In genomic region chr12:91877022-91877421, GRCh38 we compare ENCODE assay signal across 1 cellular context.
TF ChIP-seq lines count a peak whose summit lies in the region.

No MANE protein-coding gene starts in this region.

TF ChIP-seq in GM12878, 131 proteins besides CTCF, POLR2A, EP300 and RAD21 (continued from another document and continues in another):
- TF ChIP-seq ZNF687 (IDR thresholded peaks at IDR 0.05) (peak; percentile 75; the same call in 1 of the 2 replicates), ZNF622 (IDR thresholded peaks at IDR 0.05) (no peak), PKNOX1 (IDR thresholded peaks at IDR 0.05) (peak; percentile 37; the same call in 1 of the 2 replicates), MTA3 (IDR thresholded peaks at IDR 0.05; ENCODE audit: borderline replicate concordance, low read length) (no peak), PAX5 (IDR thresholded peaks at IDR 0.05; ENCODE audit: borderline replicate concordance, low read depth, low read length) (no peak), IKZF1 (conservative IDR thresholded peaks at IDR 0.05) (peak; percentile 63), MEF2B (IDR thresholded peaks at IDR 0.05; ENCODE audit: partially characterized antibody, poor library complexity, severe bottlenecking) (peak; percentile 30), ZNF384 (IDR thresholded peaks at IDR 0.05; ENCODE audit: borderline replicate concordance, low read depth, low read length) (0 out of 2 replicates have a peak, but pooled peaks have one; percentile 30), BCL11A (IDR thresholded peaks at IDR 0.05; ENCODE audit: low read depth, low read length) (no peak), LARP7 (IDR thresholded peaks at IDR 0.05) (peak; percentile 32; the same call in 1 of the 2 replicates), MYB (IDR thresholded peaks at IDR 0.05; ENCODE audit: borderline replicate concordance, low read depth, low read length) (0 out of 2 replicates have a peak, but pooled peaks have one; percentile 37), RELA (IDR thresholded peaks at IDR 0.05; ENCODE audit: borderline replicate concordance, partially characterized antibody) (peak; percentile 42), WRNIP1 (IDR thresholded peaks at IDR 0.05; ENCODE audit: borderline replicate concordance, low read depth, low read length) (no peak), PRDM15 (CRISPR knock-in tag; IDR thresholded peaks at IDR 0.05) (no peak), RUNX3 (IDR thresholded peaks at IDR 0.05; ENCODE audit: low read length) (no peak), MTA2 (IDR thresholded peaks at IDR 0.05; ENCODE audit: low read depth) (peak; percentile 68), ELK1 (IDR thresholded peaks at IDR 0.05; ENCODE audit: low read depth, low read length) (no peak), FOXM1 (IDR thresholded peaks at IDR 0.05; ENCODE audit: low read depth, low read length) (no peak), IKZF2 (IDR thresholded peaks at IDR 0.05) (peak; percentile 56 to 70), CBX5 (IDR thresholded peaks at IDR 0.05; ENCODE audit: low read depth) (no peak), RBBP5 (conservative IDR thresholded peaks at IDR 0.05) (no peak), TCF7 (IDR thresholded peaks at IDR 0.05; ENCODE audit: borderline replicate concordance) (no peak), KLF5 (IDR thresholded peaks at IDR 0.05; ENCODE audit: partially characterized antibody) (no peak), SREBF1 (IDR thresholded peaks at IDR 0.05; ENCODE audit: low read length) (no peak), RAD51 (IDR thresholded peaks at IDR 0.05) (peak; percentile 89), SKIL (IDR thresholded peaks at IDR 0.05; ENCODE audit: low read depth, poor library complexity, severe bottlenecking) (peak; percentile 55), POU2F2 (IDR thresholded peaks at IDR 0.05; ENCODE audit: borderline replicate concordance, low read depth, low read length) (peak; percentile 46; the same call in 1 of the 3 replicates), STAT1 (conservative IDR thresholded peaks at IDR 0.05) (no peak), ZNF274 (IDR thresholded peaks at IDR 0.05; ENCODE audit: insufficient read depth, insufficient read length) (no peak), MLLT1 (IDR thresholded peaks at IDR 0.05) (0 out of 2 replicates have a peak, but pooled peaks have one; percentile 39), USF2 (IDR thresholded peaks at IDR 0.05; ENCODE audit: borderline replicate concordance, low read depth, low read length) (peak; percentile 66; the same call in 1 of the 2 replicates), CHD1 (IDR thresholded peaks at IDR 0.05; ENCODE audit: low read depth, low read length) (no peak), HSF1 (IDR thresholded peaks at IDR 0.05; ENCODE audit: low read depth, low read length) (no peak), DPF2 (IDR thresholded peaks at IDR 0.05) (peak; percentile 54; the same call in 1 of the 2 replicates), SMARCA5 (IDR thresholded peaks at IDR 0.05) (no peak), SPI1 (IDR thresholded peaks at IDR 0.05; ENCODE audit: borderline replicate concordance, insufficient read depth, low read depth, low read length) (0 out of 2 replicates have a peak, but pooled peaks have one; percentile 8), CHD2 (IDR thresholded peaks at IDR 0.05; ENCODE audit: borderline replicate concordance, low read depth, low read length) (peak; percentile 69), HDAC6 (IDR thresholded peaks at IDR 0.05; ENCODE audit: unreplicated experiment) (no peak), USF1 (IDR thresholded peaks at IDR 0.05; ENCODE audit: borderline replicate concordance, extremely low read length, insufficient read depth, low read depth, low read length) (peak; percentile 28), ZZZ3 (IDR thresholded peaks at IDR 0.05; ENCODE audit: control insufficient read depth, insufficient read length, low read depth) (no peak), RFX5 (IDR thresholded peaks at IDR 0.05; ENCODE audit: low read depth, low read length) (no peak), ZNF24 (IDR thresholded peaks at IDR 0.05) (no peak)
